ENCODE assay signal across 3 cellular contexts in genomic region chr15:28702427-28702826, GRCh38. TPM values are rescaled to one million over a fixed set of nuclear protein-coding genes. Genes with fewer than 3 reads are reported as not detected.
"Had no signal": no experiment of that assay in that cellular context is flagged by ENCODE, and none has a peak within 500 bp of the region (broad histone marks: within the 10 kb centered on the region; RNA-seq: fewer than 3 reads in every experiment).

No MANE protein-coding gene starts in this region.

RNA-seq across cellular contexts. Expression of gene GOLGA8M, which starts 9.8 kb away (rescaled TPM):
- total RNA-seq: activated B cell treated with CpG ODN at 0.5 μM for 24 hours; activated T-cell treated with anti-CD3 and anti-CD28 coated beads, Interleukin-2, amount 50 U/mL, for 4 hours; body of pancreas had no signal
